ENCODE assay signal across 11 cellular contexts in the genomic region with DNA sequence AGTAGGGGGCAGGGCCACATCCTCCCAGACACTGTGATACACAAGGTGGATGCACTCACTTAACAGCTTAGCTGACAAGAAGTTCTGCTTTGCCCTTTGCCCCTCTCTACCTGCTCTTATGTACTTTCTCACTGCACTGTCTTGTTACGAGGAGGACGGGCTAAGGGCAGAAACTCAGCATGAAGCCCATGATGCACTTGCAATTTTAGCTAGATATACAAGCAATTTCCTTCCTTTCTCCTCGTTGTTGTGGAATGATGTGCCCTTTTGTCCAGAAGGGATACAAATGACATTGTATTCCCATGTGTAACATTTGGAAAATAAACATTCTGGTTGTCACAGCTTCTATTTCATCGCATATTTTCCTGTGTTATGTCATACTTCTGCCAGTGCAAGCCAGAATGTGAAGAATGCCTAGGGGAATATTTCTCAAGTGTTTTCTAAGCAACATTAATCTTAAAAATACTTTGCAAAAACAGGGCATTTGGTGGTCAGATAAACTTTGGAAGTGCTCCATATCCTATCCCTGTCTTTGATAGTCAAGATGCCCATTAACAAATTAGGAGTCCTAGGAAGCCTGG. TPM values are rescaled to one million over a fixed set of nuclear protein-coding genes. Genes with fewer than 3 reads are reported as not detected.
A peak's percentile ranks its signal among the peaks of the same experiment; 100 is the strongest.
DNase-seq lines count a peak whose midpoint lies in the region; ATAC-seq and TF ChIP-seq lines count a peak whose summit lies in the region.
"Had no signal": no experiment of that assay in that cellular context is flagged by ENCODE, and none has a peak within 500 bp of the region (broad histone marks: within the 10 kb centered on the region; RNA-seq: fewer than 3 reads in every experiment).

No MANE protein-coding gene starts in this region.

- no peak for TF ChIP-seq CTCF in chondrocyte (IDR thresholded peaks at IDR 0.05)

- peaks cover 59% of the 10 kb centered on the region for H3K4me1 Mint-ChIP-seq in chondrocyte (ENCODE audit: low read depth)
- H3K4me1 Mint-ChIP-seq: stimulated activated memory B cell treated with anti-CD40 and anti-IgM and Interleukin-4, amounts not matched to agents 10 μg/mL and 1 μg/mL and 100 μg/mL, for 72 hours had no signal

- H3K9ac ChIP-seq in mesendoderm (ENCODE audit: low read length): no peak overlapping the region

- H3K18ac ChIP-seq in mesendoderm (ENCODE audit: low read length): no peak overlapping the region

- H3K4me3 Mint-ChIP-seq in chondrocyte (ENCODE audit: unreplicated experiment): no peak overlapping the region
- H3K4me3 Mint-ChIP-seq: stimulated activated memory B cell treated with anti-CD40 and anti-IgM and Interleukin-4, amounts not matched to agents 10 μg/mL and 1 μg/mL and 100 μg/mL, for 72 hours had no signal

- H2BK5ac ChIP-seq in mesendoderm (ENCODE audit: low read length): no peak overlapping the region

- no peak overlapping the region for H3K23ac ChIP-seq in mesendoderm (ENCODE audit: low read length)

- no peaks in the 10 kb centered on the region for H3K9me3 Mint-ChIP-seq in chondrocyte (ENCODE audit: low read depth)
- H3K9me3 Mint-ChIP-seq: stimulated activated memory B cell treated with anti-CD40 and anti-IgM and Interleukin-4, amounts not matched to agents 10 μg/mL and 1 μg/mL and 100 μg/mL, for 72 hours had no signal

- peak; percentile 38 for DNase-seq in HS-5 (ENCODE audit: low read depth)
- no peak for DNase-seq in chondrocyte (ENCODE audit: low spot score)
- DNase-seq in kidney glomerular epithelial cell (lab: John Stamatoyannopoulos, UW): peak; percentile 57
- peak; percentile 11 for DNase-seq in stromal cell of bone marrow (ENCODE audit: low read depth)
- no peak for DNase-seq in mesendoderm
- no peak for DNase-seq in NCI-H1694 treated with DMSO at 0.1 percent for 48 hours (lab: John Stamatoyannopoulos, UW)
- DNase-seq: GF-D8, psoas muscle had no signal

- no peaks in the 10 kb centered on the region for H3K36me3 ChIP-seq in mesendoderm (ENCODE audit: control insufficient read depth, insufficient read depth, low read length)

- H3K4me1 ChIP-seq in mesendoderm (ENCODE audit: control insufficient read depth, low read depth, low read length): no peaks in the 10 kb centered on the region
- H3K4me1 ChIP-seq: psoas muscle had no signal

- no peak overlapping the region for H4K8ac ChIP-seq in mesendoderm (ENCODE audit: low read depth, low read length)

- no peaks in the 10 kb centered on the region for H3K27me3 ChIP-seq in mesendoderm (ENCODE audit: insufficient read depth, low read length, poor library complexity)

- no peaks in the 10 kb centered on the region for H3K79me2 ChIP-seq in mesendoderm (ENCODE audit: control insufficient read depth, insufficient read depth, low read length)

- no peaks in the 10 kb centered on the region for H3K27me3 Mint-ChIP-seq in chondrocyte (ENCODE audit: low read depth)

- H3K4me2 ChIP-seq in mesendoderm (ENCODE audit: low read length): no peak overlapping the region

- H3K36me3 Mint-ChIP-seq in chondrocyte (ENCODE audit: low read depth): no peaks in the 10 kb centered on the region
- H3K36me3 Mint-ChIP-seq: stimulated activated memory B cell treated with anti-CD40 and anti-IgM and Interleukin-4, amounts not matched to agents 10 μg/mL and 1 μg/mL and 100 μg/mL, for 72 hours had no signal

- no CpG with 5 or more reads among the region's 4 CpGs for WGBS in mesendoderm (ENCODE audit: extremely low coverage, insufficient coverage, low lambda C conversion rate)

- no peaks in the 10 kb centered on the region for H3K79me1 ChIP-seq in mesendoderm (ENCODE audit: low read length)

- ATAC-seq in HG02623 (IDR thresholded peaks at IDR 0.05; ENCODE audit: unreplicated experiment) (no peak), HG02571 (IDR thresholded peaks at IDR 0.05; ENCODE audit: unreplicated experiment) (no peak)
- ATAC-seq: stimulated activated memory B cell treated with anti-CD40 and anti-IgM and Interleukin-4, amounts not matched to agents 10 μg/mL and 1 μg/mL and 100 μg/mL, for 72 hours had no signal

- no peak overlapping the region for H3K4ac ChIP-seq in mesendoderm (ENCODE audit: low read depth, low read length)

- no peak overlapping the region for H3K56ac ChIP-seq in mesendoderm (ENCODE audit: low read length)

- H2BK15ac ChIP-seq in mesendoderm (replicated peaks; ENCODE audit: low read depth): no peak overlapping the region

- H3K27ac ChIP-seq in mesendoderm (ENCODE audit: low read depth, low read length): no peak overlapping the region
- H3K27ac ChIP-seq: psoas muscle had no signal

- H2AK5ac ChIP-seq in mesendoderm (ENCODE audit: low read length): no peak overlapping the region

- peak overlapping the region; percentile 74 for H3K27ac Mint-ChIP-seq in chondrocyte (ENCODE audit: unreplicated experiment)
- H3K27ac Mint-ChIP-seq: stimulated activated memory B cell treated with anti-CD40 and anti-IgM and Interleukin-4, amounts not matched to agents 10 μg/mL and 1 μg/mL and 100 μg/mL, for 72 hours had no signal

- H2BK120ac ChIP-seq in mesendoderm (ENCODE audit: low read depth, low read length): no peak overlapping the region

- no peak overlapping the region for H4K5ac ChIP-seq in mesendoderm (ENCODE audit: low read length)

- H3K4me3 ChIP-seq in mesendoderm (ENCODE audit: low read length): no peak overlapping the region
- H3K4me3 ChIP-seq: psoas muscle had no signal

RNA-seq across cellular contexts. Expression of gene MAOA, which starts 47.2 kb away (rescaled TPM):
- total RNA-seq in chondrocyte: 0.46 to 4.0 TPM (median 3.4 TPM) in 3 replicates
- 2.2 TPM for polyA plus RNA-seq in mesendoderm (2013, experiment 1 of 2)
- polyA plus RNA-seq in mesendoderm (2013, experiment 2 of 2): 2.8 TPM

Comparison
In these comparisons a context has a peak if more than half of its experiments do, and no peak if none do; other contexts are left out.
1. DNase-seq: peak in HS-5 (single experiment), kidney glomerular epithelial cell (single experiment) and stromal cell of bone marrow (single experiment); none in chondrocyte (single experiment), mesendoderm (single experiment) and NCI-H1694 treated with DMSO at 0.1 percent for 48 hours (single experiment).